ENCODE assay signal across 1 cellular context in the genomic region with DNA sequence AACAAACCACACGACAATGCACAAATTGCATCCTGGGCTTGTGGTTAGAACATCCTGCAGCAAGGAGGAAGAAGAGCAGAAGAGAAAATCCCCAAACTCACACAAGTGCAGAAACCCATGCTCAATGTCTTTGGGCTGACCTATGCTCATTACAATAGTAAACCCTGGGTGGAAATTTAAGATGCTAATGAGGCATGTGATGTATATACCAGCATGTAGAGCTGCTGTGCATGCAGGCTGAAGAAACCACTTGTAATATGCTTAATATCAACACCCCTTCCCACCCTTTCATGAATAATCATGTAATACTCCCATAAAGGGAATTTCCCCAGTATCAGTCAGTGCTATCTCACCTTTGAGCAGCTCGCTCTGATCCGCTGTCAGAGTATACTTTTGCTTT.
TF ChIP-seq lines count a peak whose summit lies in the region.

No MANE protein-coding gene starts in this region.

TF ChIP-seq in GM12878, 131 proteins besides CTCF, POLR2A, EP300 and RAD21 (continued from another document):
- TF ChIP-seq ATF7 (IDR thresholded peaks at IDR 0.05; ENCODE audit: low read depth) = no peak
